8 cellular contexts compared by ENCODE assay signal in genomic region chr11:95149659-95150294, GRCh38.
DNase-seq lines count a peak whose midpoint lies in the region; ATAC-seq and TF ChIP-seq lines count a peak whose summit lies in the region.

No MANE protein-coding gene starts in this region.

- peaks cover 35% of the 10 kb centered on the region for H3K4me1 ChIP-seq in CD4-positive, alpha-beta memory T cell (ENCODE audit: insufficient read depth, low read length)

- peaks cover 26 to 43% (median 34%) of the 10 kb centered on the region in 4 donors for H3K4me1 Mint-ChIP-seq in CD4-positive, alpha-beta memory T cell
- H3K4me1 Mint-ChIP-seq in nephron progenitor cell, result peaks cover 22% of the 10 kb centered on the region

- no peak for DNase-seq in CD4-positive, alpha-beta memory T cell
- DNase-seq in SK-MEL-5 (ENCODE audit: low read depth, low spot score) (peak; percentile 96), fibroblast of gingiva (ENCODE audit: low read depth) (peak; percentile 15), nephron progenitor cell (peak; percentile 19), GM13977 (ENCODE audit: low spot score) (no peak)
- DNase-seq in stimulated activated CD4-positive, alpha-beta T cell treated with anti-CD3 and anti-CD28 coated beads, Interleukin-15, amount 100 ng/mL, for 24 hours, result no peak

- H3K4me3 Mint-ChIP-seq in CD4-positive, alpha-beta memory T cell, result peak overlapping the region; percentile 85 to 96 (median 90)
- peak overlapping the region; percentile 85 for H3K4me3 Mint-ChIP-seq in nephron progenitor cell

- H3K27me3 ChIP-seq in CD4-positive, alpha-beta memory T cell (ENCODE audit: insufficient read depth, low read length), result no peaks in the 10 kb centered on the region

- in situ Hi-C loops in SK-MEL-5 (cut with HindIII; ENCODE audit: low pct_unique_long_range_greater_than_20kb, low sequenced_read_pairs) (no loop called here), GM13977 (cut with MboI; ENCODE audit: low pct_unique_long_range_greater_than_20kb, low sequenced_read_pairs, unreplicated experiment) (loop anchor here (5.0 to 25.0 kb wide), 2 partner anchors 537 to 558 kb away; no protein-coding TSS in a partner anchor)

- H3K9me3 ChIP-seq in CD4-positive, alpha-beta memory T cell (ENCODE audit: control insufficient read depth in 1 of 2, low read length in 2 of 2), result no peaks in the 10 kb centered on the region

- H3K27ac ChIP-seq in CD4-positive, alpha-beta memory T cell (ENCODE audit: low read depth, low read length), result no peak overlapping the region

- peak overlapping the region in 1 of 2 donors; percentile 87 for H3K4me3 ChIP-seq in CD4-positive, alpha-beta memory T cell (ENCODE audit: low read length in 2 of 2)

- intact Hi-C loops in CD4-positive, alpha-beta memory T cell (cut with micrococcal nuclease), result loop anchor here (2.0 to 10.0 kb wide), 5 partner anchors 362 to 1278 kb away; partner anchors contain the start of genes C11orf97, JRKL and MAML2

- no peak for ATAC-seq in GM19452 (IDR thresholded peaks at IDR 0.05; ENCODE audit: unreplicated experiment)
- ATAC-seq in GM19023 (IDR thresholded peaks at IDR 0.05; ENCODE audit: unreplicated experiment), result no peak

- H3K36me3 Mint-ChIP-seq in CD4-positive, alpha-beta memory T cell, result peaks cover 0 to 4% of the 10 kb centered on the region in 2 donors
- H3K36me3 Mint-ChIP-seq in nephron progenitor cell (ENCODE audit: low read depth), result no peaks in the 10 kb centered on the region

- POLR2A ChIA-PET in CD4-positive, alpha-beta memory T cell (lab: Charles Lee; ENCODE audit: partially characterized antibody), result interaction anchor here (1.0 to 8.6 kb wide), 10 partner anchors 48 to 640 kb away, joined by 3 to 138 read pairs (median 10); partner anchors contain the start of genes CEP57, ENDOD1, FAM76B and SESN3

- CTCF ChIA-PET in CD4-positive, alpha-beta memory T cell (lab: Charles Lee; ENCODE audit: partially characterized antibody), result interaction anchor here (1.5 to 16.1 kb wide), 8 partner anchors 10 to 613 kb away, joined by 3 to 446 read pairs (median 34); partner anchors contain the start of genes ENDOD1 and SRSF8

- H3K9me3 Mint-ChIP-seq in CD4-positive, alpha-beta memory T cell, result no peaks in the 10 kb centered on the region
- no peaks in the 10 kb centered on the region for H3K9me3 Mint-ChIP-seq in nephron progenitor cell

- no peaks in the 10 kb centered on the region for H3K36me3 ChIP-seq in CD4-positive, alpha-beta memory T cell (ENCODE audit: insufficient read depth, low read length)

- H3K27ac Mint-ChIP-seq in CD4-positive, alpha-beta memory T cell, result peak overlapping the region; percentile 9 to 99 (median 90)
- no peak overlapping the region for H3K27ac Mint-ChIP-seq in nephron progenitor cell

- TF ChIP-seq CTCF in nephron progenitor cell (IDR thresholded peaks at IDR 0.05), result no peak
- no peak for TF ChIP-seq CTCF in GM13977 (IDR thresholded peaks at IDR 0.05; ENCODE audit: extremely low read depth, insufficient read depth, missing control alignments)

- peaks cover 2 to 8% of the 10 kb centered on the region in 2 donors for H3K27me3 Mint-ChIP-seq in CD4-positive, alpha-beta memory T cell
- H3K27me3 Mint-ChIP-seq in nephron progenitor cell (ENCODE audit: low read depth, poor library complexity), result peaks cover 49% of the 10 kb centered on the region

Comparison
In these comparisons a context has a peak if more than half of its experiments do, and no peak if none do; other contexts are left out.
1. DNase-seq: peak in SK-MEL-5 (single experiment), fibroblast of gingiva (single experiment) and nephron progenitor cell (single experiment); none in CD4-positive, alpha-beta memory T cell (0 of 5), GM13977 (single experiment) and stimulated activated CD4-positive, alpha-beta T cell treated with anti-CD3 and anti-CD28 coated beads, Interleukin-15, amount 100 ng/mL, for 24 hours (single experiment).